10 cellular contexts compared by ENCODE assay signal in the genomic region with DNA sequence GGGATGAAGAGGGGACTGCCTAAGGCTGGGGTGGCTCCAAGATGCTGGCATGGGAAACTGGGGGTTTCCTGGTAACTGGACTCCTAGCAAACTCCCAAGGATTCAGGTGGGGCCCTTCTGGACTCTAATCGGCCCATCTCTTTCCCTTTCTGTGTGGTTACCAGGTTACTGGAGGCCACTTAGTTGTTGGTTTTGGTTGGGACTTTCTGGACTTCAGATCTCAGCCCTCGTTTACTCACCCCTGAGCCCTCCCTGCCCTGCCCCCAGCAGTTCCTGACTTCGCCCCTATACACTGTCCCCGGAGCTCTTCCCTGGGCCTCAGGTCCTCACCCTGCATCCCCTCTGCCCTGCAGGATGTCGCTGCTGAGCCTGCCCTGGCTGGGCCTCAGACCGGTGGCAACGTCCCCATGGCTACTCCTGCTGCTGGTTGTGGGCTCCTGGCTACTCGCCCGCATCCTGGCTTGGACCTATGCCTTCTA. TPM values are rescaled to one million over a fixed set of nuclear protein-coding genes. Genes with fewer than 3 reads are reported as not detected.
DNase-seq lines count a peak whose midpoint lies in the region; ATAC-seq, FAIRE-seq and TF ChIP-seq lines count a peak whose summit lies in the region.
"Had no signal": no experiment of that assay in that cellular context is flagged by ENCODE, and none has a peak within 500 bp of the region (broad histone marks: within the 10 kb centered on the region; RNA-seq: fewer than 3 reads in every experiment).

No MANE protein-coding gene starts in this region.

- no peaks in the 10 kb centered on the region for H3K27me3 ChIP-seq in bronchial epithelial cell (ENCODE audit: control insufficient read depth, insufficient read depth, low read length)
- H3K27me3 ChIP-seq in tibial nerve = no peaks in the 10 kb centered on the region
- H3K27me3 ChIP-seq: cardiac muscle cell, neural progenitor cell had no signal

- peaks cover 13% of the 10 kb centered on the region for H3K27me3 Mint-ChIP-seq in memory B cell

- TF ChIP-seq EP300 in tibial nerve (IDR thresholded peaks at IDR 0.05) = no peak

- no peaks in the 10 kb centered on the region for H3K9me3 ChIP-seq in tibial nerve

- H3K4me1 ChIP-seq in tibial nerve = peaks cover 0 to 17% (median 2%) of the 10 kb centered on the region in 4 donors
- H3K4me1 ChIP-seq: neural progenitor cell had no signal

- H3K4me3 ChIP-seq in bronchial epithelial cell (ENCODE audit: low read depth, low read length) (peak overlapping the region; percentile 12), tibial nerve (peak overlapping the region in 3 of 4 donors; percentile 13 to 42 (median 28))
- H3K4me3 ChIP-seq: cardiac muscle cell, neural progenitor cell had no signal

- DNase-seq in activated CD4-positive, CD25-positive, alpha-beta regulatory T cell treated with anti-CD3 and anti-CD28 coated beads, Interleukin-2, amount 50 U/mL, for 72 hours = no peak
- DNase-seq in bronchial epithelial cell (ENCODE audit: low read depth) = no peak
- DNase-seq in memory B cell (ENCODE audit: low spot score in 2 of 2) = no peak
- DNase-seq in tibial nerve (ENCODE audit: low spot score in 2 of 2) = no peak
- DNase-seq in 8988T = no peak
- no peak for DNase-seq in NCI-H2171 (lab: John Stamatoyannopoulos, UW)

- TF ChIP-seq POLR2A in tibial nerve (IDR thresholded peaks at IDR 0.05) = no peak

- no peak overlapping the region for H3K4me3 Mint-ChIP-seq in memory B cell
- H3K4me3 Mint-ChIP-seq: neural progenitor cell had no signal

- FAIRE-seq in bronchial epithelial cell (lab: Jason Lieb, UNC) = no peak

- peak; percentile 28 to 41 for ATAC-seq in activated CD4-positive, CD25-positive, alpha-beta regulatory T cell treated with anti-CD3 and anti-CD28 coated beads, Interleukin-2, amount 50 U/mL, for 24 hours
- peak; percentile 55 for ATAC-seq in memory B cell (ENCODE audit: low read depth)
- no peak for ATAC-seq in HG03469 (IDR thresholded peaks at IDR 0.05; ENCODE audit: unreplicated experiment)

- 26 to 29% methylated on average over 8 to 9 of the region's 9 CpGs for WGBS in tibial nerve, 2 donors

- peak overlapping the region; percentile 52 to 79 (median 70) for H3K27ac ChIP-seq in tibial nerve
- H3K27ac ChIP-seq: cardiac muscle cell, neural progenitor cell had no signal

- peaks cover 8% of the 10 kb centered on the region for H3K4me1 Mint-ChIP-seq in memory B cell
- H3K4me1 Mint-ChIP-seq: neural progenitor cell had no signal

- H3K9me3 Mint-ChIP-seq in memory B cell = peaks cover 7% of the 10 kb centered on the region

- no peaks in the 10 kb centered on the region for H3K36me3 ChIP-seq in bronchial epithelial cell (ENCODE audit: control insufficient read depth, insufficient read depth, low read length)
- H3K36me3 ChIP-seq in tibial nerve = peaks cover 0 to 3% (median 0%) of the 10 kb centered on the region in 3 donors
- H3K36me3 ChIP-seq: cardiac muscle cell, neural progenitor cell had no signal

- H3K36me3 Mint-ChIP-seq in memory B cell = peaks cover 2% of the 10 kb centered on the region

- no peak for TF ChIP-seq CTCF in bronchial epithelial cell (IDR thresholded peaks at IDR 0.05; ENCODE audit: insufficient read depth, low read length, severe bottlenecking)
- no peak for TF ChIP-seq CTCF in tibial nerve (IDR thresholded peaks at IDR 0.05)

- H3K27ac Mint-ChIP-seq in memory B cell = no peak overlapping the region
- H3K27ac Mint-ChIP-seq: neural progenitor cell had no signal

RNA-seq across cellular contexts. Expression of a gene that starts 0.3 kb away (rescaled TPM):
- total RNA-seq in bronchial epithelial cell (2.6 and 7.8 TPM in 2 replicates), tibial nerve (10 to 100 TPM; 12.6 to 62.0 (median 50.4) TPM)
- total RNA-seq: cardiac muscle cell had no signal

RNA-seq across cellular contexts. Expression of a gene that starts 32.5 kb away (rescaled TPM):
- total RNA-seq in bronchial epithelial cell (2.9 and 3.2 TPM in 2 replicates), tibial nerve (10 to 100 TPM in 2 of 4 donors, 1 to 10 TPM in 1, not detected in 1; 3.3 to 19.7 (median 13.0) TPM)
- total RNA-seq: cardiac muscle cell had no signal

RNA-seq across cellular contexts. Expression of a gene that starts 54.6 kb away (rescaled TPM):
- total RNA-seq in bronchial epithelial cell (not detected in 2 replicates), tibial nerve (not detected)
- total RNA-seq: cardiac muscle cell had no signal

RNA-seq across cellular contexts. Expression of a gene that starts 58.2 kb away (rescaled TPM):
- total RNA-seq in bronchial epithelial cell (not detected in 2 replicates), tibial nerve (not detected)
- total RNA-seq: cardiac muscle cell had no signal
